ENCODE assay signal across 17 cellular contexts in the genomic region with DNA sequence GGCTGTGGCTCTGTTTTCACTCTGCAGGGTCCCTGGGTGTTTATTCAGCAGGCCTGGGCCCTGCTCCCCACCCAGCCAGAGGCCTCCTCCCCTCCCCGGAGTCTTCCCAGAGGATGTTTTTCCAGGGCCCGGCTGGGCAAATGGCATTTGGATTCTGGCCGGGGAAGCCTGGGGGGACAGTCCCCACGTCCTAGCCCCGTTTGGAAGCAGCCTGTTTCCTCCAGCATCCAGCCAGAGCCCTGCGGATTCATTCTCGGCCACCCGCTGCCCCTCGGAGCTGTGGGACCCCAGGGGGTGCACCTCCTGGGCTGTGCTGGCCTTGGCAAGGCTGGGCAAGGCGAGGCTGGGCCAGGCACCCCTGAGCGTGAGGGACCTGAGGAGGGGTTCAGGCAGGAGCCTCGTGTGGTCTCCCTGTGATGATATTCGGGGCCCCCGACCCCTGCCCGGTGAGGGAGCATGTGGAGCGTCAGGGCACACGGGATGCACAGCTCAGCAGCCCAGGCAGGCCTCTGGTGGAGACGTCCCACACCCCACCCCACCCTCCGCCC. TPM values are rescaled to one million over a fixed set of nuclear protein-coding genes. Genes with fewer than 3 reads are reported as not detected.
DNase-seq lines count a peak whose midpoint lies in the region; ATAC-seq and TF ChIP-seq lines count a peak whose summit lies in the region.
"Had no signal": no experiment of that assay in that cellular context is flagged by ENCODE, and none has a peak within 500 bp of the region (broad histone marks: within the 10 kb centered on the region; RNA-seq: fewer than 3 reads in every experiment).

No MANE protein-coding gene starts in this region.

- CTCF ChIA-PET in mammary epithelial cell (lab: Charles Lee; ENCODE audit: low non-redundant PET): no interaction called here

- H3K4me1 Mint-ChIP-seq in chondrocyte (ENCODE audit: low read depth): peaks cover 17% of the 10 kb centered on the region

- no peaks in the 10 kb centered on the region for H3K36me3 Mint-ChIP-seq in chondrocyte (ENCODE audit: low read depth)
- H3K36me3 Mint-ChIP-seq: activated naive CD8-positive, alpha-beta T cell; brain; neural progenitor cell had no signal

- intact Hi-C loops in transverse colon (cut with DNase I; ENCODE audit: low total_unique reads): no loop called here
- intact Hi-C loops in mammary epithelial cell (cut with micrococcal nuclease): no loop called here

- peak overlapping the region; percentile 49 for H3K27ac Mint-ChIP-seq in chondrocyte (ENCODE audit: unreplicated experiment)
- H3K27ac Mint-ChIP-seq: activated CD8-positive, alpha-beta T cell treated with anti-CD3 and anti-CD28 coated beads for 36 hours; activated naive CD8-positive, alpha-beta T cell; activated T-cell treated with anti-CD3 and anti-CD28 coated beads, Interleukin-2, amount 50 U/mL, for 72 hours had no signal

- WGBS in lung, 2 donors: 75 to 77% methylated on average over 15 to 19 of the region's 19 CpGs
- WGBS in transverse colon (ENCODE audit: low coverage in 1 of 2), 2 donors: 76% methylated on average over 12 of the region's 19 CpGs; no CpG with 5 or more reads in 1 of the 2 donors
- 100% methylated on average over 3 of the region's 19 CpGs for WGBS in mammary epithelial cell (ENCODE audit: low coverage, missing lambda C conversion rate)

- no peak for TF ChIP-seq CTCF in chondrocyte (IDR thresholded peaks at IDR 0.05)
- TF ChIP-seq CTCF in lung (IDR thresholded peaks at IDR 0.05; ENCODE audit: control extremely low read depth, extremely low read depth): no peak
- no peak for TF ChIP-seq CTCF in transverse colon (IDR thresholded peaks at IDR 0.05)
- no peak for TF ChIP-seq CTCF in mammary epithelial cell (conservative IDR thresholded peaks at IDR 0.05 in 1 of 2, IDR thresholded peaks at IDR 0.05 in 1 of 2; ENCODE audit: extremely low read depth in 1 of 2, insufficient read depth in 1 of 2, low read depth in 1 of 2, low read length in 2 of 2)

- no peak for TF ChIP-seq EP300 in transverse colon (IDR thresholded peaks at IDR 0.05; ENCODE audit: low read depth)

- H3K9me3 ChIP-seq in HUES6 (ENCODE audit: control insufficient read depth, insufficient read depth, low read depth, low read length) (no peaks in the 10 kb centered on the region), lung (ENCODE audit: control insufficient read depth in 2 of 2, insufficient read depth in 1 of 2, low read length in 1 of 2) (no peaks in the 10 kb centered on the region), transverse colon (no peaks in the 10 kb centered on the region), mammary epithelial cell (replicated peaks; ENCODE audit: insufficient read depth, low read length) (no peaks in the 10 kb centered on the region)
- H3K9me3 ChIP-seq: BE2C had no signal

- no peaks in the 10 kb centered on the region for H3K27me3 Mint-ChIP-seq in chondrocyte (ENCODE audit: low read depth)
- H3K27me3 Mint-ChIP-seq: activated CD8-positive, alpha-beta T cell treated with anti-CD3 and anti-CD28 coated beads for 36 hours; activated naive CD8-positive, alpha-beta T cell; brain had no signal

- H3K4me1 ChIP-seq in HUES6 (ENCODE audit: control insufficient read depth, insufficient read depth, low read length) (peaks cover 28% of the 10 kb centered on the region), lung (ENCODE audit: control insufficient read depth in 2 of 2, insufficient read depth in 2 of 2, low read length in 2 of 2) (peaks cover 3 to 14% of the 10 kb centered on the region in 2 donors), transverse colon (peaks cover 0 to 53% (median 36%) of the 10 kb centered on the region in 4 donors), mammary epithelial cell (ENCODE audit: insufficient read depth, low read length) (peaks cover 16% of the 10 kb centered on the region)
- H3K4me1 ChIP-seq: BE2C had no signal

- in situ Hi-C loops in transverse colon (cut with MboI; ENCODE audit: low pct_ligation_motif_present in 1 of 4, low pct_unique_long_range_greater_than_20kb in 1 of 4, low sequenced_read_pairs in 3 of 4) (no loop called here), mammary epithelial cell (cut with MboI; ENCODE audit: low sequenced_read_pairs in 2 of 2) (no loop called here)

- DNase-seq in chondrocyte (ENCODE audit: low spot score) (no peak), lung (ENCODE audit: low spot score) (no peak), transverse colon (peak; percentile 8), NCI-H146 treated with DMSO at 0.1 percent for 48 hours (lab: John Stamatoyannopoulos, UW; ENCODE audit: unreplicated experiment) (no peak), mammary epithelial cell (no peak), middle frontal gyrus (ENCODE audit: extremely low spot score, low spot score) (no peak)
- DNase-seq: activated CD8-positive, alpha-beta T cell treated with anti-CD3 and anti-CD28 coated beads for 36 hours; activated T-cell treated with anti-CD3 and anti-CD28 coated beads, Interleukin-2, amount 50 U/mL, for 72 hours; BE2C; DMS 273 treated with DMSO at 0.1 percent for 48 hours; head of caudate nucleus; NCI-H1417 treated with DMSO at 0.1 percent for 48 hours; stimulated activated CD4-positive, alpha-beta T cell treated with anti-CD3 and anti-CD28 coated beads, Interleukin-1b, Interleukin-23, amount 100 ng/mL, for 48 hours had no signal

- no peak for ATAC-seq in lung (ENCODE audit: insufficient read depth, low FRiP score)
- ATAC-seq: activated CD8-positive, alpha-beta T cell treated with anti-CD3 and anti-CD28 coated beads for 36 hours; activated T-cell treated with anti-CD3 and anti-CD28 coated beads, Interleukin-2, amount 50 U/mL, for 72 hours had no signal

- H2AFZ ChIP-seq in mammary epithelial cell (ENCODE audit: low read depth, low read length): no peak overlapping the region
- H2AFZ ChIP-seq: neural progenitor cell had no signal

- BruUV-seq in mammary epithelial cell (replicated peaks; lab: Mats Ljungman, UMichigan): no TSS peak

- no peaks in the 10 kb centered on the region for H3K79me2 ChIP-seq in mammary epithelial cell (ENCODE audit: insufficient read depth, low read length)

- H3K9ac ChIP-seq in HUES6 (ENCODE audit: low read length): peak overlapping the region; percentile 23
- H3K9ac ChIP-seq in mammary epithelial cell (ENCODE audit: insufficient read depth, low read length): no peak overlapping the region
- H3K9ac ChIP-seq: neural progenitor cell had no signal

- H3K27ac ChIP-seq in HUES6 (ENCODE audit: low read depth, low read length) (no peak overlapping the region), lung (ENCODE audit: low read depth in 1 of 2, low read length in 1 of 2) (peak overlapping the region; percentile 47 to 82), transverse colon (peak overlapping the region; percentile 34 to 55 (median 41)), mammary epithelial cell (ENCODE audit: insufficient read depth, low read depth, low read length) (no peak overlapping the region)
- H3K27ac ChIP-seq: neural progenitor cell had no signal

- no peaks in the 10 kb centered on the region for H3K9me3 Mint-ChIP-seq in chondrocyte (ENCODE audit: low read depth)
- H3K9me3 Mint-ChIP-seq: activated CD8-positive, alpha-beta T cell treated with anti-CD3 and anti-CD28 coated beads for 36 hours; activated T-cell treated with anti-CD3 and anti-CD28 coated beads, Interleukin-2, amount 50 U/mL, for 72 hours; brain; neural progenitor cell had no signal

- no peak overlapping the region for H3K4me2 ChIP-seq in mammary epithelial cell (ENCODE audit: insufficient read depth, low read depth, low read length)
- H3K4me2 ChIP-seq: neural progenitor cell had no signal

- H3K4me3 ChIP-seq in HUES6 (ENCODE audit: low read depth, low read length) (no peak overlapping the region), lung (no peak overlapping the region), transverse colon (no peak overlapping the region), mammary epithelial cell (replicated peaks in 1 of 3; ENCODE audit: insufficient read depth in 1 of 3, low read depth in 2 of 3, low read length in 3 of 3) (no peak overlapping the region)
- H3K4me3 ChIP-seq: neural progenitor cell had no signal

- H3K27me3 ChIP-seq in HUES6 (ENCODE audit: control insufficient read depth, insufficient read depth, low read length) (no peaks in the 10 kb centered on the region), lung (ENCODE audit: control insufficient read depth, insufficient read depth) (no peaks in the 10 kb centered on the region), transverse colon (no peaks in the 10 kb centered on the region), mammary epithelial cell (ENCODE audit: insufficient read depth, low read length) (no peaks in the 10 kb centered on the region)
- H3K27me3 ChIP-seq: BE2C, neural progenitor cell had no signal

- no peak for TF ChIP-seq POLR2A in transverse colon (IDR thresholded peaks at IDR 0.05)

- dilution Hi-C loops in mammary epithelial cell (cut with HindIII; ENCODE audit: low sequenced_read_pairs): loop anchor here (5.0 kb wide), 1 partner anchor 98 kb away; a partner anchor contains a TSS

- H3K36me3 ChIP-seq in HUES6 (ENCODE audit: control insufficient read depth, insufficient read depth, low read length): no peaks in the 10 kb centered on the region
- H3K36me3 ChIP-seq in lung (ENCODE audit: control insufficient read depth in 2 of 2, insufficient read depth in 2 of 2, low read length in 2 of 2): no peaks in the 10 kb centered on the region
- H3K36me3 ChIP-seq in transverse colon: no peaks in the 10 kb centered on the region
- no peaks in the 10 kb centered on the region for H3K36me3 ChIP-seq in mammary epithelial cell (ENCODE audit: insufficient read depth, low read length)
- H3K36me3 ChIP-seq: BE2C, neural progenitor cell had no signal

- H4K20me1 ChIP-seq in mammary epithelial cell (ENCODE audit: insufficient read depth, low read length): no peaks in the 10 kb centered on the region

- H3K4me3 Mint-ChIP-seq in chondrocyte (ENCODE audit: unreplicated experiment): no peak overlapping the region
- H3K4me3 Mint-ChIP-seq: activated CD8-positive, alpha-beta T cell treated with anti-CD3 and anti-CD28 coated beads for 36 hours; activated naive CD8-positive, alpha-beta T cell; activated T-cell treated with anti-CD3 and anti-CD28 coated beads, Interleukin-2, amount 50 U/mL, for 72 hours; brain; neural progenitor cell had no signal

RNA-seq across cellular contexts. Expression of a gene that starts 48.8 kb away (rescaled TPM):
- 5.4 to 7.8 TPM (median 7.0 TPM) in 3 replicates for total RNA-seq in chondrocyte
- 100 to 1,000 TPM; 128 to 177 TPM for total RNA-seq in lung
- polyA plus RNA-seq in lung: 100 to 1,000 TPM; 275 to 379 TPM
- total RNA-seq in transverse colon: 10 to 100 TPM; 12.3 to 64.7 (median 33.6) TPM
- total RNA-seq in mammary epithelial cell: 1 to 10 TPM; 2.8 to 8.2 TPM
- 8.7 TPM for polyA plus RNA-seq in mammary epithelial cell
- 1.9 TPM for polyA minus RNA-seq in mammary epithelial cell

Comparison
In these comparisons a context has a peak if more than half of its experiments do, and no peak if none do; other contexts are left out.
1. H3K27ac ChIP-seq: peak in lung (2 of 2) and transverse colon (4 of 4); none in HUES6 (single experiment) and mammary epithelial cell (single experiment).